Comparison of ENCODE assay signal across 15 cellular contexts in the genomic region with DNA sequence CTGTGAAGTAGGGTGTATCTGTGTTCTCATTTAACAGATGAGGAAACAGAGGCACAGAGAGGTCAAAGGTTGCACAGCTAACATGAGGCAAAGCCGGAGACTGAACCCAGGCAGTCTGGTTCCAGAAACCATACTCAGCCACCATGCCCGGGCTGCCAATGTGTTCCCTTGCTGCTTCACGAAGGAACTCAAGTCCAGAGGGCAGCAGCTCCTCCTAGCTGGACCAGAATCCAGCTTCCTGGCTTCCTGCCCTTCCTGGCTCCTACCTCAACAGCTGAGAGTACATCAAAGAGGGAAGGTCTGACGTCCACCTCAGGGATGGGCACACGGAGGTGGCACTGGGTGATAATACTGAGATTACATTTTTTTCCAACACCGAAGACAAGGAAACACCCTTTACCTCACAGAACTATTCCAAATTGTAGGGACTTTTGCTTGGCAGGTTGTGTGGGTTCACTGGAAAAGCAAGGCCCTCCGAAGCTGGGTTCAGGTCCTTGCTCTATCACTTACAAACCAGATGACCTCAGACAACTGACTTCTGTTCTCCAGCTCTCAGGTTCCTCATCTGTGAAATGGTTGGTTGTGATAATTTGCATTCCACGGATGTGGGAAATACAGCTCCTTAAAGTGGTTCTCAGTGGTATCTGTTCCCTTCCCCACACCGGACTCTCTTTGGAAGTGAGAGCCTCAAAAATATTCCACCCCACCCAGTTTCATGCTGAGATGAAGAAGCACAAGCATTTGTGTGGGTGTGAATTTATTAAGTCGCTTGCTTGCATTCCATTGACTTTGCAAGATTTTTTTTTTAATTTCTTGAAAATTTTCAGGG.
A peak's percentile ranks its signal among the peaks of the same experiment; 100 is the strongest.
DNase-seq lines count a peak whose midpoint lies in the region; ATAC-seq and TF ChIP-seq lines count a peak whose summit lies in the region.
"Had no signal": no experiment of that assay in that cellular context is flagged by ENCODE, and none has a peak within 500 bp of the region (broad histone marks: within the 10 kb centered on the region; RNA-seq: fewer than 3 reads in every experiment).

No MANE protein-coding gene starts in this region.

- H3K4me3 Mint-ChIP-seq in WTC11 = peak overlapping the region; percentile 10
- H3K4me3 Mint-ChIP-seq in CD4-positive, alpha-beta memory T cell = no peak overlapping the region
- H3K4me3 Mint-ChIP-seq: activated naive CD4-positive, alpha-beta T cell treated with anti-CD3 and anti-CD28 coated beads, Interleukin-2, amount 50 U/mL, for 24 hours; T-helper 2 cell treated with Interferon-gamma antibody and Interleukin-4, amounts not matched to agents 5 μg/mL and 100 μg/mL, for 36 hours had no signal

- no peak for TF ChIP-seq POLR2A in tibial nerve (IDR thresholded peaks at IDR 0.05)

- ATAC-seq in WTC11 (no peak), left lobe of liver (peak; percentile 45), GM21367 (IDR thresholded peaks at IDR 0.05; ENCODE audit: unreplicated experiment) (no peak)

- intact Hi-C loops in CD4-positive, alpha-beta memory T cell (cut with micrococcal nuclease) = no loop called here

- 46 to 53% methylated on average over 8 to 9 of the region's 10 CpGs for WGBS in tibial nerve, 2 donors

- CTCF ChIA-PET in WTC11 (lab: Charles Lee) = interaction anchor here (0.6 to 1.3 kb wide), 4 partner anchors 38 to 885 kb away, joined by 3 read pairs; no protein-coding TSS in a partner anchor
- CTCF ChIA-PET in CD4-positive, alpha-beta memory T cell (lab: Charles Lee; ENCODE audit: partially characterized antibody) = no interaction called here

- H3K4me3 ChIP-seq in tibial nerve = no peak overlapping the region
- no peak overlapping the region for H3K4me3 ChIP-seq in CD4-positive, alpha-beta memory T cell (ENCODE audit: low read length in 2 of 2)
- H3K4me3 ChIP-seq: coronary artery had no signal

- H3K4me1 ChIP-seq in tibial nerve = peaks cover 0 to 30% (median 9%) of the 10 kb centered on the region in 4 donors
- H3K4me1 ChIP-seq in CD4-positive, alpha-beta memory T cell (ENCODE audit: insufficient read depth, low read length) = no peaks in the 10 kb centered on the region

- POLR2A ChIA-PET in WTC11 (lab: Charles Lee) = interaction anchor here (0.9 kb wide), 1 partner anchor 62 kb away, joined by 3 read pairs; no protein-coding TSS in a partner anchor
- POLR2A ChIA-PET in CD4-positive, alpha-beta memory T cell (lab: Charles Lee; ENCODE audit: partially characterized antibody) = no interaction called here

- no peaks in the 10 kb centered on the region for H3K9me3 ChIP-seq in tibial nerve
- H3K9me3 ChIP-seq in CD4-positive, alpha-beta memory T cell (ENCODE audit: control insufficient read depth in 1 of 2, low read length in 2 of 2) = no peaks in the 10 kb centered on the region

- H3K36me3 Mint-ChIP-seq in WTC11 = no peaks in the 10 kb centered on the region
- no peaks in the 10 kb centered on the region for H3K36me3 Mint-ChIP-seq in CD4-positive, alpha-beta memory T cell
- H3K36me3 Mint-ChIP-seq: activated naive CD4-positive, alpha-beta T cell treated with anti-CD3 and anti-CD28 coated beads, Interleukin-2, amount 50 U/mL, for 24 hours had no signal

- peak; percentile 33 to 35 for DNase-seq in NCI-H526 (lab: John Stamatoyannopoulos, UW)
- no peak for DNase-seq in NCI-H526 treated with DMSO at 0.1 percent for 48 hours (lab: John Stamatoyannopoulos, UW)
- no peak for DNase-seq in WTC11 (ENCODE audit: low spot score)
- peak; percentile 60 for DNase-seq in left lobe of liver (ENCODE audit: low spot score)
- peak; percentile 27 to 33 for DNase-seq in tibial nerve (ENCODE audit: low spot score in 2 of 2)
- no peak for DNase-seq in NCI-H345 treated with DMSO at 0.1 percent for 48 hours (lab: John Stamatoyannopoulos, UW; ENCODE audit: unreplicated experiment)
- DNase-seq in CD4-positive, alpha-beta memory T cell = no peak
- DNase-seq: activated CD8-positive, alpha-beta memory T cell treated with anti-CD3 and anti-CD28 coated beads for 24 hours; DMS79; NCI-H1694 treated with DMSO at 0.1 percent for 48 hours; OCI-M1 had no signal

- H3K27me3 ChIP-seq in tibial nerve = no peaks in the 10 kb centered on the region
- H3K27me3 ChIP-seq in CD4-positive, alpha-beta memory T cell (ENCODE audit: insufficient read depth, low read length) = no peaks in the 10 kb centered on the region

- H3K27ac Mint-ChIP-seq in WTC11 = no peak overlapping the region
- H3K27ac Mint-ChIP-seq in CD4-positive, alpha-beta memory T cell = no peak overlapping the region
- H3K27ac Mint-ChIP-seq: activated naive CD4-positive, alpha-beta T cell treated with anti-CD3 and anti-CD28 coated beads, Interleukin-2, amount 50 U/mL, for 24 hours; T-helper 2 cell treated with Interferon-gamma antibody and Interleukin-4, amounts not matched to agents 5 μg/mL and 100 μg/mL, for 36 hours had no signal

- H3K36me3 ChIP-seq in tibial nerve = no peaks in the 10 kb centered on the region
- H3K36me3 ChIP-seq in CD4-positive, alpha-beta memory T cell (ENCODE audit: insufficient read depth, low read length) = no peaks in the 10 kb centered on the region

- no peak for TF ChIP-seq EP300 in tibial nerve (IDR thresholded peaks at IDR 0.05)

- H3K4me1 Mint-ChIP-seq in WTC11 = peaks cover 61% of the 10 kb centered on the region
- H3K4me1 Mint-ChIP-seq in CD4-positive, alpha-beta memory T cell = no peaks in the 10 kb centered on the region
- H3K4me1 Mint-ChIP-seq: activated naive CD4-positive, alpha-beta T cell treated with anti-CD3 and anti-CD28 coated beads, Interleukin-2, amount 50 U/mL, for 24 hours had no signal

- H3K9me3 Mint-ChIP-seq in WTC11 = no peaks in the 10 kb centered on the region
- H3K9me3 Mint-ChIP-seq in CD4-positive, alpha-beta memory T cell = peaks cover 0 to 2% (median 0%) of the 10 kb centered on the region in 8 donors
- H3K9me3 Mint-ChIP-seq: activated naive CD4-positive, alpha-beta T cell treated with anti-CD3 and anti-CD28 coated beads, Interleukin-2, amount 50 U/mL, for 24 hours; T-helper 2 cell treated with Interferon-gamma antibody and Interleukin-4, amounts not matched to agents 5 μg/mL and 100 μg/mL, for 36 hours had no signal

- no peak overlapping the region for H3K27ac ChIP-seq in tibial nerve
- H3K27ac ChIP-seq in CD4-positive, alpha-beta memory T cell (ENCODE audit: low read depth, low read length) = no peak overlapping the region
- H3K27ac ChIP-seq: coronary artery had no signal

- no peak for TF ChIP-seq CTCF in WTC11 (IDR thresholded peaks at IDR 0.05)
- peak in 1 of 5 experiments; percentile 8 for TF ChIP-seq CTCF in tibial nerve (IDR thresholded peaks at IDR 0.05)

- H3K27me3 Mint-ChIP-seq in WTC11 (ENCODE audit: low read depth) = peaks cover 23% of the 10 kb centered on the region
- H3K27me3 Mint-ChIP-seq in CD4-positive, alpha-beta memory T cell = peaks cover 0 to 1% of the 10 kb centered on the region in 2 donors
- H3K27me3 Mint-ChIP-seq: activated naive CD4-positive, alpha-beta T cell treated with anti-CD3 and anti-CD28 coated beads, Interleukin-2, amount 50 U/mL, for 24 hours had no signal

TF ChIP-seq in WTC11, 78 proteins besides CTCF, POLR2A, EP300 and RAD21:
- TF ChIP-seq, protein P1, sequence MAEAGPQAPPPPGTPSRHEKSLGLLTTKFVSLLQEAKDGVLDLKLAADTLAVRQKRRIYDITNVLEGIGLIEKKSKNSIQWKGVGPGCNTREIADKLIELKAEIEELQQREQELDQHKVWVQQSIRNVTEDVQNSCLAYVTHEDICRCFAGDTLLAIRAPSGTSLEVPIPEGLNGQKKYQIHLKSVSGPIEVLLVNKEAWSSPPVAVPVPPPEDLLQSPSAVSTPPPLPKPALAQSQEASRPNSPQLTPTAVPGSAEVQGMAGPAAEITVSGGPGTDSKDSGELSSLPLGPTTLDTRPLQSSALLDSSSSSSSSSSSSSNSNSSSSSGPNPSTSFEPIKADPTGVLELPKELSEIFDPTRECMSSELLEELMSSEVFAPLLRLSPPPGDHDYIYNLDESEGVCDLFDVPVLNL (CRISPR knock-in tag; IDR thresholded peaks at IDR 0.05; ENCODE audit: borderline replicate concordance, low read depth) = no peak
- no peak for TF ChIP-seq OVOL2 (CRISPR knock-in tag; IDR thresholded peaks at IDR 0.05; ENCODE audit: borderline replicate concordance)
- TF ChIP-seq ATF6 (CRISPR knock-in tag; IDR thresholded peaks at IDR 0.05) = no peak
- TF ChIP-seq TEAD1 (CRISPR knock-in tag; IDR thresholded peaks at IDR 0.05) = no peak
TF ChIP-seq in WTC11: peak in this region for 0.

Comparison
In these comparisons a context has a peak if more than half of its experiments do, and no peak if none do; other contexts are left out.
1. DNase-seq: peak in NCI-H526 (2 of 2), left lobe of liver (single experiment) and tibial nerve (2 of 2); none in NCI-H526 treated with DMSO at 0.1 percent for 48 hours (single experiment), WTC11 (single experiment), NCI-H345 treated with DMSO at 0.1 percent for 48 hours (single experiment) and CD4-positive, alpha-beta memory T cell (0 of 5).